ENCODE assay signal across 24 cellular contexts in the genomic region with DNA sequence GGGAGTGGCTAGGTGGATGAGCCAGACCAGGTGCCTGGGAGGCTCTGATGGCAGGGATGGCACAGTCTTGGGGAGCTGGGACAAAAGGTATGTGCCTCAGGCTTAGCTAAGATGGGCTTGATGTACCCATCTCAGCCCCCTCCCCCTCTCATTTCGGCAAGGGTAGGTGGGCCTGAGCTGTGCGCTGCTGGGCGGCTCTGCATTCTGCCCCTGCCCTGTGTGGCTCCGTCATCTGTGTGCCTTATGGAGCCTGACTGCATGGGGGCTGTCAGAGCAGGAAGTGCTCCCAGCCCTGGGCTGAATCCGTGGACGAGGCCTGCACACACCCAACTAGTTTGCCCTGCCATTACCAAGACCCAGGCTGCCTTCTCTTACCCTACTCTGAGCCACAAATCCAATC. TPM values are rescaled to one million over a fixed set of nuclear protein-coding genes. Genes with fewer than 3 reads are reported as not detected.
DNase-seq lines count a peak whose midpoint lies in the region; ATAC-seq, FAIRE-seq and TF ChIP-seq lines count a peak whose summit lies in the region.
"Had no signal": no experiment of that assay in that cellular context is flagged by ENCODE, and none has a peak within 500 bp of the region (broad histone marks: within the 10 kb centered on the region; RNA-seq: fewer than 3 reads in every experiment).

No MANE protein-coding gene starts in this region.

- POLR2A ChIA-PET in CD8-positive, alpha-beta T cell (lab: Charles Lee) = no interaction called here
- POLR2A ChIA-PET in Panc1 (lab: Charles Lee) = interaction anchor here (0.6 kb wide), 1 partner anchor 91 kb away, joined by 10 read pairs; no protein-coding TSS in a partner anchor

- no peaks in the 10 kb centered on the region for H3K4me1 ChIP-seq in CD8-positive, alpha-beta T cell (ENCODE audit: insufficient read depth, low read length)
- H3K4me1 ChIP-seq in Panc1 (ENCODE audit: control insufficient read depth, insufficient read depth, low read length) (peaks cover 42% of the 10 kb centered on the region), right cardiac atrium (ENCODE audit: control insufficient read depth, insufficient read depth, low read length) (peaks cover 2% of the 10 kb centered on the region)

- DNase-seq in Right ventricle myocardium inferior (ENCODE audit: missing footprints) = peak; percentile 41
- DNase-seq in cardiac septum (ENCODE audit: low spot score) = no peak
- no peak for DNase-seq in CD8-positive, alpha-beta T cell
- no peak for DNase-seq in Panc1 (ENCODE audit: low read depth, low spot score)
- DNase-seq in right cardiac atrium = peak; percentile 5 to 51 (median 26)
- DNase-seq in D721Med (ENCODE audit: insufficient read length, low spot score) = no peak
- no peak for DNase-seq in activated T-helper 2 cell treated with anti-CD3 and anti-CD28 coated beads, Interferon-gamma antibody, Interleukin-2, Interleukin-4, amounts not matched to agents 10 μg/mL and 5 μg/mL and 100 μg/mL, durations not matched to agents 14 hours and 24 hours and 36 hours (ENCODE audit: low spot score)
- DNase-seq: EL, GF-D8, NCI-H1417, NCI-H1694 treated with DMSO at 0.1 percent for 48 hours, NCI-H2081 treated with DMSO at 0.1 percent for 48 hours, NCI-H2171 treated with DMSO at 0.1 percent for 48 hours, NCI-H446, NCI-H526, RPMI8226, SJCRH30 had no signal

- FAIRE-seq in D721Med (lab: Jason Lieb, UNC) = no peak
- FAIRE-seq: A204.1, GM19239, H1 had no signal

- intact Hi-C loops in Right ventricle myocardium inferior (cut with DNase I) (no loop called here), cardiac septum (cut with DNase I) (no loop called here), Panc1 (cut with micrococcal nuclease; ENCODE audit: unreplicated experiment) (no loop called here), right cardiac atrium (cut with DNase I) (no loop called here)
- intact Hi-C loops in CD8-positive, alpha-beta T cell (cut with DNase I, micrococcal nuclease) = no loop called here
- intact Hi-C loops in activated T-helper 2 cell treated with anti-CD3 and anti-CD28 coated beads, Interferon-gamma antibody, Interleukin-2, Interleukin-4, amounts not matched to agents 10 μg/mL and 5 μg/mL and 100 μg/mL, durations not matched to agents 14 hours and 24 hours and 36 hours (cut with micrococcal nuclease) = no loop called here

- 84% methylated on average over 6 of the region's 6 CpGs for WGBS in right cardiac atrium

- no peaks in the 10 kb centered on the region for H3K36me3 ChIP-seq in CD8-positive, alpha-beta T cell (ENCODE audit: insufficient read depth, low read length)
- H3K36me3 ChIP-seq in Panc1 (ENCODE audit: control insufficient read depth, insufficient read depth, low read length) = no peaks in the 10 kb centered on the region; the same call in 1 of the 2 replicates

- BruUV-seq in Panc1 (replicated peaks; lab: Mats Ljungman, UMichigan) = no TSS peak

- H3K27me3 Mint-ChIP-seq in CD8-positive, alpha-beta T cell (ENCODE audit: low read depth) = no peaks in the 10 kb centered on the region
- no peaks in the 10 kb centered on the region for H3K27me3 Mint-ChIP-seq in activated T-helper 2 cell treated with anti-CD3 and anti-CD28 coated beads, Interferon-gamma antibody, Interleukin-2, Interleukin-4, amounts not matched to agents 10 μg/mL and 5 μg/mL and 100 μg/mL, durations not matched to agents 14 hours and 24 hours and 36 hours (ENCODE audit: low read depth)
- H3K27me3 Mint-ChIP-seq: B cell had no signal

- no peak for ATAC-seq in Right ventricle myocardium inferior
- ATAC-seq in CD8-positive, alpha-beta T cell = no peak
- no peak for ATAC-seq in Panc1
- ATAC-seq in right cardiac atrium = peak in 1 of 2 donors; percentile 7
- no peak for ATAC-seq in HG03354 (IDR thresholded peaks at IDR 0.05; ENCODE audit: poor library complexity, severe bottlenecking, unreplicated experiment)
- ATAC-seq: HCT116 had no signal

- H3K27me3 ChIP-seq in CD8-positive, alpha-beta T cell (ENCODE audit: insufficient read depth, low read length) = no peaks in the 10 kb centered on the region
- H3K27me3 ChIP-seq in Panc1 (ENCODE audit: control insufficient read depth, insufficient read depth, low read length) = no peaks in the 10 kb centered on the region
- no peaks in the 10 kb centered on the region for H3K27me3 ChIP-seq in right cardiac atrium (ENCODE audit: control insufficient read depth, insufficient read depth)
- H3K27me3 ChIP-seq: SJCRH30 had no signal

- H3K9me3 ChIP-seq in CD8-positive, alpha-beta T cell (ENCODE audit: low read length) = no peaks in the 10 kb centered on the region
- no peaks in the 10 kb centered on the region for H3K9me3 ChIP-seq in Panc1 (ENCODE audit: control insufficient read depth, insufficient read depth, low read depth, low read length)
- no peaks in the 10 kb centered on the region for H3K9me3 ChIP-seq in right cardiac atrium (ENCODE audit: control insufficient read depth, low read length)
- H3K9me3 ChIP-seq: SJCRH30 had no signal

- no peak for TF ChIP-seq CTCF in CD8-positive, alpha-beta T cell (IDR thresholded peaks at IDR 0.05)
- no peak for TF ChIP-seq CTCF in Panc1 (IDR thresholded peaks at IDR 0.05)
- TF ChIP-seq CTCF in D721Med (IDR thresholded peaks at IDR 0.05; ENCODE audit: insufficient read depth, missing control alignments) = no peak

- H3K4me3 Mint-ChIP-seq in CD8-positive, alpha-beta T cell = no peak overlapping the region
- no peak overlapping the region for H3K4me3 Mint-ChIP-seq in activated T-helper 2 cell treated with anti-CD3 and anti-CD28 coated beads, Interferon-gamma antibody, Interleukin-2, Interleukin-4, amounts not matched to agents 10 μg/mL and 5 μg/mL and 100 μg/mL, durations not matched to agents 14 hours and 24 hours and 36 hours (ENCODE audit: low read depth)
- H3K4me3 Mint-ChIP-seq: B cell, CD14-positive monocyte had no signal

- no peak overlapping the region for H3K27ac ChIP-seq in CD8-positive, alpha-beta T cell (ENCODE audit: low read depth, low read length)
- H3K27ac ChIP-seq in Panc1 (ENCODE audit: low read length) (peak overlapping the region; percentile 9; the same call in 1 of the 2 replicates), right cardiac atrium (ENCODE audit: low read length) (no peak overlapping the region)
- H3K27ac ChIP-seq: SJCRH30 had no signal

- in situ Hi-C loops in Panc1 (cut with HindIII; ENCODE audit: low pct_unique_long_range_greater_than_20kb, low sequenced_read_pairs) = no loop called here

- no peaks in the 10 kb centered on the region for H3K9me3 Mint-ChIP-seq in CD8-positive, alpha-beta T cell
- H3K9me3 Mint-ChIP-seq in activated T-helper 2 cell treated with anti-CD3 and anti-CD28 coated beads, Interferon-gamma antibody, Interleukin-2, Interleukin-4, amounts not matched to agents 10 μg/mL and 5 μg/mL and 100 μg/mL, durations not matched to agents 14 hours and 24 hours and 36 hours = no peaks in the 10 kb centered on the region
- H3K9me3 Mint-ChIP-seq: CD14-positive monocyte had no signal

- H3K36me3 Mint-ChIP-seq in CD8-positive, alpha-beta T cell = peaks cover 30% of the 10 kb centered on the region
- H3K36me3 Mint-ChIP-seq in activated T-helper 2 cell treated with anti-CD3 and anti-CD28 coated beads, Interferon-gamma antibody, Interleukin-2, Interleukin-4, amounts not matched to agents 10 μg/mL and 5 μg/mL and 100 μg/mL, durations not matched to agents 14 hours and 24 hours and 36 hours (ENCODE audit: low read depth) = peaks cover 7% of the 10 kb centered on the region

- H3K27ac Mint-ChIP-seq in CD8-positive, alpha-beta T cell = peak overlapping the region; percentile 37
- H3K27ac Mint-ChIP-seq in activated T-helper 2 cell treated with anti-CD3 and anti-CD28 coated beads, Interferon-gamma antibody, Interleukin-2, Interleukin-4, amounts not matched to agents 10 μg/mL and 5 μg/mL and 100 μg/mL, durations not matched to agents 14 hours and 24 hours and 36 hours = no peak overlapping the region
- H3K27ac Mint-ChIP-seq: B cell had no signal

- CTCF ChIA-PET in CD8-positive, alpha-beta T cell (lab: Charles Lee) = interaction anchor here (1.2 kb wide), 1 partner anchor 9 kb away, joined by 3 read pairs; no protein-coding TSS in a partner anchor
- CTCF ChIA-PET in Panc1 (lab: Charles Lee) = interaction anchor here (1.1 kb wide), 1 partner anchor 96 kb away, joined by 4 read pairs; no protein-coding TSS in a partner anchor

- H3K4me3 ChIP-seq in CD8-positive, alpha-beta T cell (ENCODE audit: low read depth, low read length) = no peak overlapping the region
- H3K4me3 ChIP-seq in Panc1 (ENCODE audit: low read depth in 2 of 2, low read length in 2 of 2) (no peak overlapping the region), right cardiac atrium (ENCODE audit: low read length) (no peak overlapping the region)
- H3K4me3 ChIP-seq: SJCRH30 had no signal

- H3K4me1 Mint-ChIP-seq in CD8-positive, alpha-beta T cell (ENCODE audit: low read depth) = no peaks in the 10 kb centered on the region
- no peaks in the 10 kb centered on the region for H3K4me1 Mint-ChIP-seq in activated T-helper 2 cell treated with anti-CD3 and anti-CD28 coated beads, Interferon-gamma antibody, Interleukin-2, Interleukin-4, amounts not matched to agents 10 μg/mL and 5 μg/mL and 100 μg/mL, durations not matched to agents 14 hours and 24 hours and 36 hours (ENCODE audit: low read depth)
- H3K4me1 Mint-ChIP-seq: CD14-positive monocyte had no signal

RNA-seq across cellular contexts. Expression of a gene that starts 54.7 kb away (rescaled TPM):
- total RNA-seq in Right ventricle myocardium inferior = 174 TPM
- 386 TPM for total RNA-seq in cardiac septum
- 10 to 100 TPM; 35.2 to 39.2 TPM for total RNA-seq in CD8-positive, alpha-beta T cell
- total RNA-seq in Panc1 (2021; ENCODE audit: unreplicated experiment) = 220 TPM
- 308 TPM for polyA plus RNA-seq in Panc1 (2012; ENCODE audit: insufficient read length)
- 100 to 1,000 TPM; 154 to 219 (median 194) TPM for total RNA-seq in right cardiac atrium
- polyA plus RNA-seq in right cardiac atrium = 136 TPM
- 34.5 and 37.1 TPM in 2 replicates for total RNA-seq in activated T-helper 2 cell treated with anti-CD3 and anti-CD28 coated beads, Interferon-gamma antibody, Interleukin-2, Interleukin-4, amounts not matched to agents 10 μg/mL and 5 μg/mL and 100 μg/mL, durations not matched to agents 14 hours and 24 hours and 36 hours

Comparison
In these comparisons a context has a peak if more than half of its experiments do, and no peak if none do; other contexts are left out.
1. DNase-seq: peak in Right ventricle myocardium inferior (single experiment) and right cardiac atrium (3 of 3); none in cardiac septum (single experiment), CD8-positive, alpha-beta T cell (0 of 7), Panc1 (single experiment), D721Med (single experiment) and activated T-helper 2 cell treated with anti-CD3 and anti-CD28 coated beads, Interferon-gamma antibody, Interleukin-2, Interleukin-4, amounts not matched to agents 10 μg/mL and 5 μg/mL and 100 μg/mL, durations not matched to agents 14 hours and 24 hours and 36 hours (single experiment).